6 cellular contexts compared by ENCODE assay signal in genomic region chr1:206362994-206363393, GRCh38.
DNase-seq lines count a peak whose midpoint lies in the region; ATAC-seq and TF ChIP-seq lines count a peak whose summit lies in the region.
"Not testable (repeated sequence)": the region's sequence is repeated elsewhere in the genome, so short reads cannot be mapped to it uniquely, and the experiment has no call there.

No MANE protein-coding gene starts in this region.

- H3K27ac Mint-ChIP-seq in GM23338; stimulated activated naive CD8-positive, alpha-beta T cell treated with anti-CD3 and anti-CD28 coated beads, Interleukin-15, amount 100 ng/mL, for 72 hours: not testable (repeated sequence)
- H3K27ac Mint-ChIP-seq in activated naive CD8-positive, alpha-beta T cell = peak overlapping the region; percentile 8
- H3K27ac Mint-ChIP-seq in MCF 10A (ENCODE audit: low read depth, unreplicated experiment) = peak overlapping the region; percentile 5

- peak; percentile 77 for ATAC-seq in DND-41 (ENCODE audit: insufficient read depth, low read depth)
- ATAC-seq in GM23338 = peak; percentile 38; the same call in 1 of the 3 replicates
- ATAC-seq in stimulated activated naive CD8-positive, alpha-beta T cell treated with anti-CD3 and anti-CD28 coated beads, Interleukin-15, amount 100 ng/mL, for 72 hours = peak; percentile 61

- H3K36me3 ChIP-seq in DND-41 (ENCODE audit: insufficient read depth, low read length); GM23338 (ENCODE audit: insufficient read depth); PC-9 (ENCODE audit: low read depth): not testable (repeated sequence)

- not testable (repeated sequence) for H3K27me3 ChIP-seq in DND-41 (ENCODE audit: insufficient read depth, low read length, poor library complexity); GM23338 (ENCODE audit: insufficient read depth); PC-9 (ENCODE audit: insufficient read depth, low read depth)

- H3K4me2 ChIP-seq in DND-41 (ENCODE audit: insufficient read depth, low read length); GM23338; PC-9: not testable (repeated sequence)

- POLR2A ChIA-PET in PC-9 (lab: Charles Lee; ENCODE audit: unreplicated experiment); MCF 10A (lab: Yijun Ruan, JAX): not testable (repeated sequence)

- not testable (repeated sequence) for H3K4me3 Mint-ChIP-seq in GM23338; activated naive CD8-positive, alpha-beta T cell; MCF 10A (ENCODE audit: unreplicated experiment); stimulated activated naive CD8-positive, alpha-beta T cell treated with anti-CD3 and anti-CD28 coated beads, Interleukin-15, amount 100 ng/mL, for 72 hours

- CTCF ChIA-PET in PC-9 (lab: Charles Lee); MCF 10A (lab: Yijun Ruan, JAX): not testable (repeated sequence)

- TF ChIP-seq CTCF in DND-41 (IDR thresholded peaks at IDR 0.05; ENCODE audit: borderline replicate concordance, extremely low read depth, low read length, poor library complexity, severe bottlenecking); GM23338 (conservative IDR thresholded peaks at IDR 0.05; ENCODE audit: low read depth in 2 of 2); PC-9 (conservative IDR thresholded peaks at IDR 0.05); MCF 10A (IDR thresholded peaks at IDR 0.05; ENCODE audit: unreplicated experiment): not testable (repeated sequence)

- intact Hi-C loops in PC-9 (cut with micrococcal nuclease; ENCODE audit: unreplicated experiment); MCF 10A (cut with micrococcal nuclease): not testable (repeated sequence)

- not testable (repeated sequence) for DNase-seq in DND-41; GM23338 (ENCODE audit: low spot score); PC-9; MCF 10A (ENCODE audit: unreplicated experiment); stimulated activated naive CD8-positive, alpha-beta T cell treated with anti-CD3 and anti-CD28 coated beads, Interleukin-15, amount 100 ng/mL, for 72 hours

- H3K4me1 Mint-ChIP-seq in GM23338; activated naive CD8-positive, alpha-beta T cell (ENCODE audit: low read depth); MCF 10A (ENCODE audit: insufficient read depth, unreplicated experiment); stimulated activated naive CD8-positive, alpha-beta T cell treated with anti-CD3 and anti-CD28 coated beads, Interleukin-15, amount 100 ng/mL, for 72 hours: not testable (repeated sequence)

- not testable (repeated sequence) for H3K79me2 ChIP-seq in DND-41 (ENCODE audit: insufficient read depth, low read length); GM23338 (replicated peaks; ENCODE audit: insufficient read depth); PC-9 (ENCODE audit: low read depth)

- not testable (repeated sequence) for H3K9me3 Mint-ChIP-seq in GM23338; activated naive CD8-positive, alpha-beta T cell (ENCODE audit: low read depth); MCF 10A (ENCODE audit: unreplicated experiment); stimulated activated naive CD8-positive, alpha-beta T cell treated with anti-CD3 and anti-CD28 coated beads, Interleukin-15, amount 100 ng/mL, for 72 hours

- not testable (repeated sequence) for H3K27ac ChIP-seq in DND-41 (ENCODE audit: low read length); GM23338 (ENCODE audit: low read depth)
- H3K27ac ChIP-seq in PC-9 = peak overlapping the region; percentile 74

- not testable (repeated sequence) for H4K20me1 ChIP-seq in DND-41 (ENCODE audit: insufficient read depth, low read length); GM23338 (replicated peaks; ENCODE audit: insufficient read depth); PC-9 (ENCODE audit: insufficient read depth)

- not testable (repeated sequence) for BruUV-seq in PC-9 (replicated peaks; lab: Mats Ljungman, UMichigan); MCF 10A (replicated peaks; lab: Mats Ljungman, UMichigan)

- not testable (repeated sequence) for H3K4me1 ChIP-seq in DND-41 (ENCODE audit: insufficient read depth, low read length); GM23338 (ENCODE audit: insufficient read depth)
- H3K4me1 ChIP-seq in PC-9 (replicated peaks; ENCODE audit: insufficient read depth) = peaks cover 10% of the 10 kb centered on the region; the same call in 1 of the 2 replicates

- H2AFZ ChIP-seq in DND-41 (ENCODE audit: low read depth, low read length); GM23338; PC-9: not testable (repeated sequence)

- not testable (repeated sequence) for H3K9me2 ChIP-seq in GM23338 (ENCODE audit: insufficient read depth); PC-9 (ENCODE audit: insufficient read depth)

- H3K4me3 ChIP-seq in DND-41 (ENCODE audit: low read depth in 1 of 2, low read length in 2 of 2); GM23338; PC-9: not testable (repeated sequence)

- not testable (repeated sequence) for H3K36me3 Mint-ChIP-seq in GM23338 (ENCODE audit: low read depth); activated naive CD8-positive, alpha-beta T cell; MCF 10A (ENCODE audit: insufficient read depth, unreplicated experiment)

- H3K9me3 ChIP-seq in DND-41 (ENCODE audit: insufficient read depth, low read length, severe bottlenecking); PC-9 (ENCODE audit: insufficient read depth, low read depth): not testable (repeated sequence)

- H3K9ac ChIP-seq in DND-41 (ENCODE audit: low read depth, low read length) = not testable (repeated sequence)

- not testable (repeated sequence) for H3F3A ChIP-seq in GM23338 (replicated peaks; ENCODE audit: low read depth); PC-9 (ENCODE audit: insufficient read depth, low read depth)

- not testable (repeated sequence) for H3K27me3 Mint-ChIP-seq in GM23338 (ENCODE audit: insufficient read depth, low read depth, poor library complexity); activated naive CD8-positive, alpha-beta T cell; MCF 10A (ENCODE audit: insufficient read depth, unreplicated experiment); stimulated activated naive CD8-positive, alpha-beta T cell treated with anti-CD3 and anti-CD28 coated beads, Interleukin-15, amount 100 ng/mL, for 72 hours
